In the genomic region with DNA sequence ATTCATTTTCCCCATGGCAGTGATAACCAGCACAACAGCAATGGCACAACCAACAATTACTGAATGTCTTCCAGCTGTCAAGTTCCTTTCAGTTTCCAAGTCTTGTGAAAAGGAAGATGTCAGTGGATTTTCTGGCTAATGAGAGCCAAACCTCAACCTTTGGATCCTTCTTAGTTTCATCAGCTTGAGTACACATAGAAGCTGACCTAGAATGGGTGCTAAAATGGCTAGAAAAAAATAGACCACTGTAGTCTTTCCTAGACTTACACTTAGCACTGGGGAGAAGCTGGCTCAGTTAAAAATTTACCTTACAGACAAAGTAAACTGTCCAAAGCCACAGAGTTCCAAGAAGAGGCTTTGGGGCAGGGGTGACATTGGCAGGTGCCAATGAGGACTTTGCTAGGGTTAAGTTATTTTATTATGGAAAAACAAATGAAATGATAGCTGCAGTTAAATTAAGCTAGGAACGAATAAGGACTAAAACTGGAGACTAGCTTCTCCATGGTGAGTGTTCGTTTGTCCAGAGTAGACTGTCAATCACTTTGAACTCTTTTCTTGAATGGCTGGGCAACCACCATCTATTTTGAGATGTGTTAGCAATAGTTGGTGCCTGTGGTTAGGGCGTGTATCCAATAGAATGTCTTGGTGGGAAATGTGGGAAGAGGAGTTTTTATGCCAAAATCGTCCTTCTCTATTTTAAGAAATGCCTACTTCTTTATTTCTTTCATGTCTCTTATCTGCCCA, we compare ENCODE assay signal across 21 cellular contexts. TPM values are rescaled to one million over a fixed set of nuclear protein-coding genes. Genes with fewer than 3 reads are reported as not detected.
DNase-seq lines count a peak whose midpoint lies in the region; ATAC-seq, FAIRE-seq and TF ChIP-seq lines count a peak whose summit lies in the region.
"Had no signal": no experiment of that assay in that cellular context is flagged by ENCODE, and none has a peak within 500 bp of the region (broad histone marks: within the 10 kb centered on the region; RNA-seq: fewer than 3 reads in every experiment).

No MANE protein-coding gene starts in this region.

- intact Hi-C loops in left colon (cut with DNase I, micrococcal nuclease): no loop called here
- intact Hi-C loops in pancreas (cut with DNase I): no loop called here

- no peak for FAIRE-seq in pancreas (lab: Jason Lieb, UNC)
- FAIRE-seq: GM18507 had no signal

- H3K4me3 ChIP-seq in pancreas: no peak overlapping the region
- H3K4me3 ChIP-seq: thyroid gland had no signal

- DNase-seq in LHCN-M2 (ENCODE audit: low read depth) (peak; percentile 81), SKM-1 treated with dmso at 0.1 percent for 144 hours (lab: John Stamatoyannopoulos, UW; ENCODE audit: unreplicated experiment) (peak; percentile 32), left colon (no peak), islet precursor cell (no peak), pancreas (no peak), germinal center (ENCODE audit: low spot score) (no peak)
- no peak for DNase-seq in activated CD8-positive, alpha-beta memory T cell treated with anti-CD3 and anti-CD28 coated beads, Interleukin-2, amount 50 U/mL, for 4 hours
- DNase-seq: activated CD4-positive, alpha-beta T cell treated with anti-CD3 and anti-CD28 coated beads, Interleukin-2, amount 10 ng/mL, durations not matched to agents 7 days and 5 days; activated naive CD8-positive, alpha-beta T cell treated with anti-CD3 and anti-CD28 coated beads, Interleukin-2, amount 50 U/mL, for 24 hours; activated T-cell treated with anti-CD3 and anti-CD28 coated beads, Interleukin-2, amount 50 U/mL, for 48 hours; glutamatergic neuron; IMR-90; naive thymus-derived CD4-positive, alpha-beta T cell; NCI-H187; NCI-H69; stimulated activated CD4-positive, alpha-beta T cell treated with anti-CD3 and anti-CD28 coated beads, Interleukin-1b, Interleukin-23, amount 100 ng/mL, for 48 hours; T1000; thyroid gland had no signal

- no peaks in the 10 kb centered on the region for H3K27me3 ChIP-seq in pancreas
- H3K27me3 ChIP-seq: thyroid gland had no signal

- ATAC-seq in left colon: peak; percentile 33
- no peak for ATAC-seq in pancreas
- ATAC-seq: activated naive CD8-positive, alpha-beta T cell treated with anti-CD3 and anti-CD28 coated beads, Interleukin-2, amount 50 U/mL, for 24 hours; naive thymus-derived CD4-positive, alpha-beta T cell; Right ventricle myocardium inferior had no signal

- H3K9me3 ChIP-seq in pancreas: no peaks in the 10 kb centered on the region
- H3K9me3 ChIP-seq: thyroid gland had no signal

- H3K27ac ChIP-seq in pancreas: no peak overlapping the region
- H3K27ac ChIP-seq: thyroid gland had no signal

- peaks cover 0 to 5% (median 0%) of the 10 kb centered on the region in 3 donors for H3K4me1 ChIP-seq in pancreas
- H3K4me1 ChIP-seq: thyroid gland had no signal

- no peak for TF ChIP-seq CTCF in pancreas (IDR thresholded peaks at IDR 0.05)

- 49 to 66% methylated on average over 4 of the region's 4 CpGs for WGBS in pancreas, 2 donors

- no peaks in the 10 kb centered on the region for H3K36me3 ChIP-seq in pancreas
- H3K36me3 ChIP-seq: thyroid gland had no signal

RNA-seq across cellular contexts. Expression of a gene that starts 25.9 kb away (rescaled TPM):
- total RNA-seq in LHCN-M2 (2014; rRNA removed) (243 and 247 TPM in 2 replicates), left colon (100 to 1,000 TPM; 373 to 609 TPM), pancreas (10 to 100 TPM; 44.3 to 87.6 (median 67.2) TPM)
- polyA plus RNA-seq in LHCN-M2 (2012): 607 TPM
- polyA plus RNA-seq in pancreas: 10 to 100 TPM; 88.4 to 99.5 TPM

RNA-seq across cellular contexts. Expression of a gene that starts 55.5 kb away (rescaled TPM):
- not detected in 2 replicates for total RNA-seq in LHCN-M2 (2014; rRNA removed)
- not detected for polyA plus RNA-seq in LHCN-M2 (2012)
- not detected for total RNA-seq in left colon
- total RNA-seq in pancreas: not detected
- polyA plus RNA-seq in pancreas: not detected
- total RNA-seq: activated CD4-positive, alpha-beta T cell treated with anti-CD3 and anti-CD28 coated beads, Interleukin-2, amount 10 ng/mL, durations not matched to agents 7 days and 5 days; cerebellum; IMR-90; naive thymus-derived CD4-positive, alpha-beta T cell; Right ventricle myocardium inferior; thyroid gland had no signal
- polyA plus RNA-seq: IMR-90; naive thymus-derived CD4-positive, alpha-beta T cell had no signal

Comparison
In these comparisons a context has a peak if more than half of its experiments do, and no peak if none do; other contexts are left out.
1. DNase-seq: peak in LHCN-M2 (single experiment) and SKM-1 treated with dmso at 0.1 percent for 144 hours (single experiment); none in left colon (0 of 2), islet precursor cell (single experiment), pancreas (0 of 6), germinal center (single experiment) and activated CD8-positive, alpha-beta memory T cell treated with anti-CD3 and anti-CD28 coated beads, Interleukin-2, amount 50 U/mL, for 4 hours (single experiment).